ENCODE assay signal across 13 cellular contexts in the genomic region with DNA sequence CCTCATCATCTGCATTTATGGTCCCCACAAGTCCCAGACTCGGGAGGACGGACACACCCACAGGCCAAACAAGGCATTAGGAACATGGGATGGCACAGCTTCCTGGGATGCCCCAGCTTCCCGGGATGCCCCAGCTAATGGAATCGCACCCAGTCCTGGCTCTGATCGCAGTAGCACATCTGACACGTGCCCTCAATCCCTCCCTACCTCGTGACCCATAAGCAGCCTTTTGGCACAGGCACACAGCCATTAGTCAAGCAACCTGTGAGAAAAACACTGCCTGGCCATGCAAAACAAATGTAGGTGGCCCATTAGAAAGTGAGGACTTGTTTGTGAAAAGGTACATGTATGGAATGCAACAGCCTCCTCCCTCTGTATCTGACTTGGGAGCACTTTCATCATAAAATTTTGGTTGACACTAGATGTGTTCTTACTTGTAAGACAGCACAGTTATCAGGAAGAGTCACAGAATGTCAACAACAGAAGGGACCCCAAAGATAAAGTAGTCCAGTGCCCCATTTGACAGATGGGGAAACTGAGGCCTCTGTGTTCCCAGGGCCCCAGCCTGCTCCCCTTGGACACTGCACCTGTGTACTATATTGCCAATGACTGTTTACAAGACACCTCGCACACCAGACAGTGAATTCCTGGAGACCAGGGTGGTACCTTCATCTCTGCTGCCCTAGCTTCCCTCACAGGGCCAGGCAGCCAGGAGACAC. TPM values are rescaled to one million over a fixed set of nuclear protein-coding genes. Genes with fewer than 3 reads are reported as not detected.
A peak's percentile ranks its signal among the peaks of the same experiment; 100 is the strongest.
DNase-seq lines count a peak whose midpoint lies in the region; ATAC-seq, FAIRE-seq and TF ChIP-seq lines count a peak whose summit lies in the region.
"Had no signal": no experiment of that assay in that cellular context is flagged by ENCODE, and none has a peak within 500 bp of the region (broad histone marks: within the 10 kb centered on the region; RNA-seq: fewer than 3 reads in every experiment).

No MANE protein-coding gene starts in this region.

- no peak overlapping the region for H3K4me3 ChIP-seq in HUES6 (ENCODE audit: low read depth, low read length)
- no peak overlapping the region for H3K4me3 ChIP-seq in kidney (ENCODE audit: low read length in 2 of 2)

- H3K4me3 Mint-ChIP-seq in naive thymus-derived CD8-positive, alpha-beta T cell = no peak overlapping the region
- H3K4me3 Mint-ChIP-seq: stimulated activated naive CD8-positive, alpha-beta T cell treated with anti-CD3 and anti-CD28 coated beads, Interleukin-15, Interleukin-2, amounts not matched to agents 100 ng/mL and 50 ng/mL, for 24 hours had no signal

- H3K27me3 ChIP-seq in HUES6 (ENCODE audit: control insufficient read depth, insufficient read depth, low read length) = no peaks in the 10 kb centered on the region

- intact Hi-C loops in kidney (cut with DNase I) = no loop called here

- ATAC-seq in naive thymus-derived CD8-positive, alpha-beta T cell = no peak
- no peak for ATAC-seq in GM21423 (IDR thresholded peaks at IDR 0.05; ENCODE audit: unreplicated experiment)

- POLR2A ChIA-PET in RWPE1 (lab: Yijun Ruan, JAX; ENCODE audit: low non-redundant PET) = interaction anchor here (0.6 kb wide), 1 partner anchor 36 kb away, joined by 6 read pairs; no protein-coding TSS in a partner anchor
- POLR2A ChIA-PET in naive thymus-derived CD8-positive, alpha-beta T cell (lab: Charles Lee) = no interaction called here

- H3K4me1 Mint-ChIP-seq in naive thymus-derived CD8-positive, alpha-beta T cell = no peaks in the 10 kb centered on the region

- H3K9me3 Mint-ChIP-seq in naive thymus-derived CD8-positive, alpha-beta T cell = no peaks in the 10 kb centered on the region
- H3K9me3 Mint-ChIP-seq: stimulated activated naive CD8-positive, alpha-beta T cell treated with anti-CD3 and anti-CD28 coated beads, Interleukin-15, Interleukin-2, amounts not matched to agents 100 ng/mL and 50 ng/mL, for 24 hours had no signal

- no peaks in the 10 kb centered on the region for H3K36me3 ChIP-seq in HUES6 (ENCODE audit: control insufficient read depth, insufficient read depth, low read length)
- no peaks in the 10 kb centered on the region for H3K36me3 ChIP-seq in kidney (ENCODE audit: control insufficient read depth in 1 of 2, insufficient read depth in 2 of 2, low read length in 2 of 2)

- H3K27ac ChIP-seq in HUES6 (ENCODE audit: low read depth, low read length) (no peak overlapping the region), RWPE1 (peak overlapping the region; percentile 70), kidney (ENCODE audit: low read depth in 2 of 2, low read length in 2 of 2) (peak overlapping the region; percentile 64 to 84)
- H3K27ac ChIP-seq: KMS-11 had no signal

- no peak for DNase-seq in RWPE1 (ENCODE audit: low spot score)
- no peak for DNase-seq in kidney
- DNase-seq in renal cortical epithelial cell (ENCODE audit: low read depth) = peak; percentile 58
- DNase-seq in naive thymus-derived CD8-positive, alpha-beta T cell = no peak
- DNase-seq in activated CD4-positive, alpha-beta T cell treated with anti-CD3 and anti-CD28 coated beads for 4 hours = no peak
- DNase-seq: AML-193, NCI-H1417 treated with DMSO at 0.1 percent for 48 hours, NCI-H446 treated with DMSO at 0.1 percent for 48 hours had no signal

- H3K9ac ChIP-seq in HUES6 (ENCODE audit: low read length) (peak overlapping the region; percentile 17), kidney (ENCODE audit: low read length in 2 of 2) (no peak overlapping the region)
- H3K9ac ChIP-seq: KMS-11 had no signal

- H3K27ac Mint-ChIP-seq in naive thymus-derived CD8-positive, alpha-beta T cell = peak overlapping the region in 1 of 10 donors; percentile 53
- H3K27ac Mint-ChIP-seq: stimulated activated naive CD8-positive, alpha-beta T cell treated with anti-CD3 and anti-CD28 coated beads, Interleukin-15, Interleukin-2, amounts not matched to agents 100 ng/mL and 50 ng/mL, for 24 hours had no signal

- H3K9me3 ChIP-seq in HUES6 (ENCODE audit: control insufficient read depth, insufficient read depth, low read depth, low read length) (no peaks in the 10 kb centered on the region), kidney (ENCODE audit: control insufficient read depth in 1 of 2, low read length in 2 of 2) (no peaks in the 10 kb centered on the region)

- FAIRE-seq in kidney (lab: Jason Lieb, UNC) = no peak
- FAIRE-seq: islet of Langerhans had no signal

- H3K4me1 ChIP-seq in HUES6 (ENCODE audit: control insufficient read depth, insufficient read depth, low read length) = peaks cover 63% of the 10 kb centered on the region
- peaks cover 26 to 41% of the 10 kb centered on the region in 2 donors for H3K4me1 ChIP-seq in kidney (ENCODE audit: control insufficient read depth in 1 of 2, insufficient read depth in 1 of 2, low read depth in 1 of 2, low read length in 2 of 2)

- H3K36me3 Mint-ChIP-seq in naive thymus-derived CD8-positive, alpha-beta T cell = no peaks in the 10 kb centered on the region

- H3K27me3 Mint-ChIP-seq in naive thymus-derived CD8-positive, alpha-beta T cell = peaks cover 0 to 5% (median 3%) of the 10 kb centered on the region in 5 donors

- CTCF ChIA-PET in RWPE1 (lab: Yijun Ruan, JAX) = interaction anchor here (0.9 to 1.6 kb wide), 2 partner anchors 18 to 36 kb away, joined by 3 to 4 read pairs; no protein-coding TSS in a partner anchor

- no peak for TF ChIP-seq CTCF in RWPE1 (conservative IDR thresholded peaks at IDR 0.05; ENCODE audit: low read depth)
- TF ChIP-seq CTCF in kidney (IDR thresholded peaks at IDR 0.05; ENCODE audit: borderline replicate concordance, extremely low read depth, insufficient read depth) = no peak

RNA-seq across cellular contexts. Expression of a gene that starts 34.4 kb away (rescaled TPM):
- total RNA-seq in kidney = 30.0 TPM
- 5.4 TPM for polyA plus RNA-seq in kidney (ENCODE audit: insufficient read depth, low read depth, low replicate concordance)
- 11.3 and 39.0 TPM in 2 replicates for total RNA-seq in renal cortical epithelial cell
- under 1 TPM; 0.30 to 0.55 TPM for total RNA-seq in naive thymus-derived CD8-positive, alpha-beta T cell
- polyA plus RNA-seq in naive thymus-derived CD8-positive, alpha-beta T cell = under 1 TPM in 2 of 3 donors, not detected in 1; 0.04 to 0.54 TPM
